Comparison of ENCODE assay signal across 27 cellular contexts in the genomic region with DNA sequence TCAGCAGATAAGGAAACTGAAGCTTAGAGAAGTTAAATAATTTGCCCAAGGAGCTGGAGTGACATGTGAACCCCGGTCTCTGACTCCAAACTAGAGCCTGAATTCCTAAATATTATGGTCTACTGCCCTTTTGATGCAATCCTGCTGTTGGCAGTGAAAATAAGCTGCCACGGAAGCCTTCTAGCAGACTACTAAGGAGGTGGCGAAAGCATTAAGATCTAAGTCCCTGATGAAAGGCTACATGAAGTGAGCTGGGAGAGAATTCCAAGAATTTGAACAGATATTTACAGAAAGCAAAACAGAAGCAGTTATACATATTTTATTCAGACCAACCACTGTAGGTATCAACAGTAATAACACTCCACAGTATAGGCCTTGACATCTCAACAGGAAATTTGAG.
"Had no signal": no experiment of that assay in that cellular context is flagged by ENCODE, and none has a peak within 500 bp of the region (broad histone marks: within the 10 kb centered on the region; RNA-seq: fewer than 3 reads in every experiment).

No MANE protein-coding gene starts in this region.

- H3K27me3 Mint-ChIP-seq: activated CD4-positive, alpha-beta memory T cell treated with anti-CD3 and anti-CD28 coated beads, Interleukin-2, amount 10 ng/mL, durations not matched to agents 7 days and 5 days; activated CD4-positive, alpha-beta T cell treated with anti-CD3 and anti-CD28 coated beads for 36 hours; activated naive CD8-positive, alpha-beta T cell treated with anti-CD3 and anti-CD28 coated beads, Interleukin-2, amount 50 U/mL, for 24 hours; T-cell had no signal

- H3K27ac Mint-ChIP-seq: activated CD4-positive, alpha-beta memory T cell treated with anti-CD3 and anti-CD28 coated beads, Interleukin-2, amount 10 ng/mL, durations not matched to agents 7 days and 5 days; activated CD4-positive, alpha-beta T cell treated with anti-CD3 and anti-CD28 coated beads for 36 hours; activated naive CD4-positive, alpha-beta T cell treated with anti-CD3 and anti-CD28 coated beads, Interleukin-2, amount 50 U/mL, for 72 hours; activated naive CD8-positive, alpha-beta T cell treated with anti-CD3 and anti-CD28 coated beads, Interleukin-2, amount 50 U/mL, for 24 hours; activated T-cell treated with anti-CD3 and anti-CD28 coated beads, Interleukin-2, amount 50 U/mL, for 72 hours; activated T-helper 2 cell treated with anti-CD3 and anti-CD28 coated beads, Interferon-gamma antibody, Interleukin-2, Interleukin-4, amounts not matched to agents 10 μg/mL and 5 μg/mL and 100 μg/mL, durations not matched to agents 14 hours and 24 hours and 36 hours; T-cell had no signal

- H3K4me3 Mint-ChIP-seq: activated CD4-positive, alpha-beta memory T cell treated with anti-CD3 and anti-CD28 coated beads, Interleukin-2, amount 10 ng/mL, durations not matched to agents 7 days and 5 days; activated CD4-positive, alpha-beta T cell treated with anti-CD3 and anti-CD28 coated beads for 36 hours; activated naive CD8-positive, alpha-beta T cell treated with anti-CD3 and anti-CD28 coated beads, Interleukin-2, amount 50 U/mL, for 24 hours; activated T-cell treated with anti-CD3 and anti-CD28 coated beads, Interleukin-2, amount 50 U/mL, for 72 hours; T-cell had no signal

- H3K4me3 ChIP-seq: SK-N-MC had no signal

- H3K9ac ChIP-seq: KMS-11 had no signal

- DNase-seq: activated CD4-positive, alpha-beta memory T cell treated with anti-CD3 and anti-CD28 coated beads, Interleukin-2, amount 10 ng/mL, durations not matched to agents 7 days and 5 days; activated CD4-positive, alpha-beta T cell treated with anti-CD3 and anti-CD28 coated beads for 36 hours; activated CD4-positive, alpha-beta T cell treated with anti-CD3 and anti-CD28 coated beads, Interleukin-2, amount 50 U/mL, for 1 hour; activated naive CD8-positive, alpha-beta T cell treated with anti-CD3 and anti-CD28 coated beads, Interleukin-2, amount 50 U/mL, for 24 hours; activated T-cell treated with anti-CD3 and anti-CD28 coated beads for 4 hours; activated T-cell treated with anti-CD3 and anti-CD28 coated beads, Interleukin-2, amount 50 U/mL, for 72 hours; caudate nucleus; NCI-H1092; NCI-H1417 treated with DMSO at 0.1 percent for 48 hours; NCI-H1694; NCI-H2029; NCI-H2107; NCI-H345; NCI-H510A; NCI-H526 treated with DMSO at 0.1 percent for 48 hours; NK-92 treated with Interleukin-12 subunit alpha and Interleukin-12 subunit beta, amount 100 ng/mL, for 24 hours; OCI-M1; RPMI8226; T-cell; T-helper 2 cell; WERI-Rb-1 had no signal

- ATAC-seq: activated CD4-positive, alpha-beta T cell treated with anti-CD3 and anti-CD28 coated beads for 36 hours; activated naive CD4-positive, alpha-beta T cell treated with anti-CD3 and anti-CD28 coated beads, Interleukin-2, amount 50 U/mL, for 72 hours; activated naive CD8-positive, alpha-beta T cell treated with anti-CD3 and anti-CD28 coated beads, Interleukin-2, amount 50 U/mL, for 24 hours; activated T-cell treated with anti-CD3 and anti-CD28 coated beads, Interleukin-2, amount 50 U/mL, for 72 hours; Panc1; Right ventricle myocardium inferior; T-cell had no signal

- H3K4me1 Mint-ChIP-seq: activated CD4-positive, alpha-beta T cell treated with anti-CD3 and anti-CD28 coated beads for 36 hours; activated naive CD8-positive, alpha-beta T cell treated with anti-CD3 and anti-CD28 coated beads, Interleukin-2, amount 50 U/mL, for 24 hours; T-cell had no signal

- H3K27ac ChIP-seq: KMS-11, SK-N-MC, WERI-Rb-1 had no signal

- H3K36me3 Mint-ChIP-seq: activated naive CD4-positive, alpha-beta T cell treated with anti-CD3 and anti-CD28 coated beads, Interleukin-2, amount 50 U/mL, for 72 hours had no signal

- H3K9me3 Mint-ChIP-seq: activated CD4-positive, alpha-beta memory T cell treated with anti-CD3 and anti-CD28 coated beads, Interleukin-2, amount 10 ng/mL, durations not matched to agents 7 days and 5 days; activated naive CD4-positive, alpha-beta T cell treated with anti-CD3 and anti-CD28 coated beads, Interleukin-2, amount 50 U/mL, for 72 hours; activated naive CD8-positive, alpha-beta T cell treated with anti-CD3 and anti-CD28 coated beads, Interleukin-2, amount 50 U/mL, for 24 hours; activated T-cell treated with anti-CD3 and anti-CD28 coated beads, Interleukin-2, amount 50 U/mL, for 72 hours; activated T-helper 2 cell treated with anti-CD3 and anti-CD28 coated beads, Interferon-gamma antibody, Interleukin-2, Interleukin-4, amounts not matched to agents 10 μg/mL and 5 μg/mL and 100 μg/mL, durations not matched to agents 14 hours and 24 hours and 36 hours; T-cell had no signal
